Comparison of ENCODE assay signal across 9 cellular contexts in genomic region chr6:35213824-35214756, GRCh38. TPM values are rescaled to one million over a fixed set of nuclear protein-coding genes. Genes with fewer than 3 reads are reported as not detected.
DNase-seq lines count a peak whose midpoint lies in the region; ATAC-seq, FAIRE-seq and TF ChIP-seq lines count a peak whose summit lies in the region.
"Had no signal": no experiment of that assay in that cellular context is flagged by ENCODE, and none has a peak within 500 bp of the region (broad histone marks: within the 10 kb centered on the region; RNA-seq: fewer than 3 reads in every experiment).

TSS of gene SCUBE3 (plus strand) at chr6:35213956. CDS start at chr6:35214419, 463 bp downstream.

- TF ChIP-seq CTCF in AG04449 (IDR thresholded peaks at IDR 0.05; ENCODE audit: insufficient read depth, low read length, missing control alignments) (no peak), lung (IDR thresholded peaks at IDR 0.05; ENCODE audit: control extremely low read depth, extremely low read depth) (no peak), type B pancreatic cell (conservative IDR thresholded peaks at IDR 0.05) (no peak)

- no peaks in the 10 kb centered on the region for H3K9me3 Mint-ChIP-seq in type B pancreatic cell

- 0% methylated on average over 89 of the region's 89 CpGs for WGBS in ectodermal cell, 2 experiments
- 1 to 2% methylated on average over 69 to 89 of the region's 89 CpGs for WGBS in lung, 2 donors

- no peak for DNase-seq in AG04449 (ENCODE audit: low read depth, low spot score)
- peak; percentile 55 for DNase-seq in GM12892 (ENCODE audit: insufficient read length)
- peak; percentile 25 for DNase-seq in RPMI8226
- no peak for DNase-seq in lung (ENCODE audit: low spot score)
- peak; percentile 85 for DNase-seq in type B pancreatic cell (ENCODE audit: extremely low spot score, unreplicated experiment)
- no peak for DNase-seq in HT-29 (ENCODE audit: low spot score)
- no peak for DNase-seq in NCI-H187 treated with DMSO at 0.1 percent for 48 hours (lab: John Stamatoyannopoulos, UW)

- FAIRE-seq in GM12892 (lab: Jason Lieb, UNC): no peak
- FAIRE-seq: endometrium had no signal

- TF ChIP-seq POLR2A in GM12892 (IDR thresholded peaks at IDR 0.05; ENCODE audit: low read depth, low read length): no peak

- H3K27ac ChIP-seq in ectodermal cell (ENCODE audit: insufficient read depth, low read depth, low read length, poor library complexity, severe bottlenecking): peak within 1 kb of the TSS; percentile 87
- H3K27ac ChIP-seq in lung (ENCODE audit: low read depth in 1 of 2, low read length in 1 of 2): no peak within 1 kb of the TSS

- H3K36me3 ChIP-seq in ectodermal cell (ENCODE audit: control insufficient read depth, insufficient read depth, low read length): no peaks in the 10 kb centered on the region
- H3K36me3 ChIP-seq in lung (ENCODE audit: control insufficient read depth in 2 of 2, insufficient read depth in 2 of 2, low read length in 2 of 2): no peaks in the 10 kb centered on the region

- H3K27me3 ChIP-seq in ectodermal cell (ENCODE audit: control insufficient read depth, insufficient read depth, low read length, poor library complexity, severe bottlenecking) (peaks cover 13% of the 10 kb centered on the region), lung (ENCODE audit: control insufficient read depth, insufficient read depth) (no peaks in the 10 kb centered on the region)

- H3K36me3 Mint-ChIP-seq in type B pancreatic cell: no peaks in the 10 kb centered on the region

- H3K4me1 Mint-ChIP-seq in type B pancreatic cell (ENCODE audit: unreplicated experiment): peaks cover 40% of the 10 kb centered on the region

- H3K9me3 ChIP-seq in ectodermal cell (ENCODE audit: control insufficient read depth, low read length) (no peaks in the 10 kb centered on the region), lung (ENCODE audit: control insufficient read depth in 2 of 2, insufficient read depth in 1 of 2, low read length in 1 of 2) (no peaks in the 10 kb centered on the region)

- no peak for ATAC-seq in lung (ENCODE audit: insufficient read depth, low FRiP score)

- CTCF ChIA-PET in AG04449 (lab: Yijun Ruan, JAX): interaction anchor here (0.8 to 5.6 kb wide), 7 partner anchors 9 to 227 kb away, joined by 3 to 52 read pairs (median 6); no protein-coding TSS in a partner anchor

- H3K4me1 ChIP-seq in ectodermal cell (ENCODE audit: control insufficient read depth, insufficient read depth, low read length): peaks cover 49% of the 10 kb centered on the region
- peaks cover 0 to 6% of the 10 kb centered on the region in 2 donors for H3K4me1 ChIP-seq in lung (ENCODE audit: control insufficient read depth in 2 of 2, insufficient read depth in 2 of 2, low read length in 2 of 2)

- peak within 1 kb of the TSS; percentile 79 for H3K27ac Mint-ChIP-seq in type B pancreatic cell

- H3K4me3 ChIP-seq in AG04449 (ENCODE audit: low read depth, low read length) (peak within 1 kb of the TSS; percentile 72), ectodermal cell (ENCODE audit: insufficient read depth, low read depth, low read length) (peak within 1 kb of the TSS; percentile 76), lung (peak within 1 kb of the TSS; percentile 37)

- POLR2A ChIA-PET in AG04449 (lab: Yijun Ruan, JAX): interaction anchor here (0.9 to 1.7 kb wide), 3 partner anchors 13 to 29 kb away, joined by 3 to 5 read pairs (median 3); no protein-coding TSS in a partner anchor

- H3K4me3 Mint-ChIP-seq in type B pancreatic cell: peak within 1 kb of the TSS; percentile 91

- H3K27me3 Mint-ChIP-seq in type B pancreatic cell: peaks cover 27% of the 10 kb centered on the region

RNA-seq across cellular contexts. Expression of gene SCUBE3, which starts in this region (rescaled TPM):
- polyA plus RNA-seq in GM12892 (2012; ENCODE audit: missing spikeins): 0.25 TPM
- 28.8 TPM for polyA plus RNA-seq in ectodermal cell (2013, experiment 1 of 4)
- polyA plus RNA-seq in ectodermal cell (2013, experiment 2 of 4): 32.1 TPM
- polyA plus RNA-seq in ectodermal cell (2013, experiment 3 of 4): 24.4 TPM
- polyA plus RNA-seq in ectodermal cell (2013, experiment 4 of 4): 28.3 TPM
- total RNA-seq in lung: 1 to 10 TPM; 1.4 to 2.1 TPM
- polyA plus RNA-seq in lung: under 1 TPM; 0.02 to 0.43 TPM
- total RNA-seq in type B pancreatic cell (ENCODE audit: low replicate concordance): 14.7 and 14.9 TPM in 2 replicates
- total RNA-seq in HT-29 (2014; rRNA removed; shearing (Covaris generic)): not detected in 2 replicates

Comparison
In these comparisons a context has a peak if more than half of its experiments do, and no peak if none do; other contexts are left out.
1. DNase-seq: peak in GM12892 (single experiment), RPMI8226 (single experiment) and type B pancreatic cell (single experiment); none in AG04449 (single experiment), lung (single experiment), HT-29 (single experiment) and NCI-H187 treated with DMSO at 0.1 percent for 48 hours (single experiment).
2. Peak in every context shown above with its lines, with median percentiles within 50 percentile points of each other: H3K4me3 ChIP-seq.